Comparison of ENCODE assay signal across 9 cellular contexts in the genomic region with DNA sequence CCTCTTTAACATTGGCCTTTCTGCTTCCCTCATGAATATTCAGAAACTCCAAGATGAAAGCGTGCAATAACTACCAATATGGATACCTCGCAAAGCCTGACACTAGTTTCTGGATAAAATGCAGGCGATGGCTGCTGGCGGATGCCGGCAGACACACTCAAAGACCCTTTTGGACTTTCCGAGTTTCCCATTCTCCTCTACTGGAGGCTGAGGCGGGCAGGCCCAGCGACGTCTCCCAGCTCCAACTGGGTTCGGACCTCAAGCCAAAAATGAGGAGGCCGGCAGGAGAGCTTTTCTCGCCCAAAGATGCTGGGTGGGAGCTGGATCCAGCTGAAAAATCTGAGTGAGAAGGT. TPM values are rescaled to one million over a fixed set of nuclear protein-coding genes. Genes with fewer than 3 reads are reported as not detected.
A peak's percentile ranks its signal among the peaks of the same experiment; 100 is the strongest.
DNase-seq lines count a peak whose midpoint lies in the region; ATAC-seq and TF ChIP-seq lines count a peak whose summit lies in the region.
"Had no signal": no experiment of that assay in that cellular context is flagged by ENCODE, and none has a peak within 500 bp of the region (broad histone marks: within the 10 kb centered on the region; RNA-seq: fewer than 3 reads in every experiment).

No MANE protein-coding gene starts in this region.

- H4K20me1 ChIP-seq in MM.1S (ENCODE audit: insufficient read depth, low read length), result no peaks in the 10 kb centered on the region

- H3K27me3 Mint-ChIP-seq in endothelial cell (ENCODE audit: unreplicated experiment) (peaks cover 7% of the 10 kb centered on the region), neural crest cell (ENCODE audit: low read depth) (peaks cover 2% of the 10 kb centered on the region)

- CTCF ChIA-PET in AG04449 (lab: Yijun Ruan, JAX), result no interaction called here

- H3K79me2 ChIP-seq in MM.1S (ENCODE audit: low read length), result no peaks in the 10 kb centered on the region

- H3K4me3 Mint-ChIP-seq in endothelial cell (ENCODE audit: unreplicated experiment) (peak overlapping the region; percentile 91), neural crest cell (peak overlapping the region; percentile 92)

- H3K27ac Mint-ChIP-seq in endothelial cell (ENCODE audit: unreplicated experiment), result peak overlapping the region; percentile 15
- H3K27ac Mint-ChIP-seq in neural crest cell (ENCODE audit: unreplicated experiment), result peak overlapping the region; percentile 89

- no peaks in the 10 kb centered on the region for H3K36me3 ChIP-seq in MM.1S (replicated peaks; ENCODE audit: insufficient read depth, low read length)

- ATAC-seq in GM18511 (IDR thresholded peaks at IDR 0.05; ENCODE audit: unreplicated experiment) (no peak), GM21576 (IDR thresholded peaks at IDR 0.05; ENCODE audit: unreplicated experiment) (no peak)

- H3K4me1 Mint-ChIP-seq in endothelial cell (ENCODE audit: unreplicated experiment) (peaks cover 13% of the 10 kb centered on the region), neural crest cell (peaks cover 24% of the 10 kb centered on the region)

- no peaks in the 10 kb centered on the region for H3F3A ChIP-seq in MM.1S (ENCODE audit: insufficient read depth, low read length)

- peak overlapping the region; percentile 96 for H3K4me2 ChIP-seq in MM.1S (ENCODE audit: low read depth, low read length)

- H3K27ac ChIP-seq in MM.1S (ENCODE audit: low read length), result no peak overlapping the region

- H3K36me3 Mint-ChIP-seq in endothelial cell (ENCODE audit: low read depth, unreplicated experiment) (peaks cover 4% of the 10 kb centered on the region), neural crest cell (ENCODE audit: low read depth) (no peaks in the 10 kb centered on the region)

- DNase-seq in AG04449 (ENCODE audit: low read depth, low spot score) (no peak), MM.1S (no peak), endothelial cell (ENCODE audit: low spot score) (no peak), neural crest cell (ENCODE audit: low read depth, low spot score) (no peak), H4 (ENCODE audit: low spot score) (no peak)
- DNase-seq in activated effector memory CD4-positive, alpha-beta T cell treated with Interleukin-2 at 50 U/mL for 16 hours, result no peak
- DNase-seq: GDM1 had no signal

- no peaks in the 10 kb centered on the region for H3K9me3 Mint-ChIP-seq in endothelial cell (ENCODE audit: unreplicated experiment)
- H3K9me3 Mint-ChIP-seq in neural crest cell, result no peaks in the 10 kb centered on the region

- peaks cover 15% of the 10 kb centered on the region for H3K27me3 ChIP-seq in MM.1S (replicated peaks; ENCODE audit: insufficient read depth, low read length)

- no peaks in the 10 kb centered on the region for H3K9me2 ChIP-seq in MM.1S (replicated peaks; ENCODE audit: insufficient read depth, low read length)

- H2AFZ ChIP-seq in MM.1S (ENCODE audit: low read length), result peak overlapping the region; percentile 21; the same call in 1 of the 2 replicates

- TF ChIP-seq CTCF in AG04449 (IDR thresholded peaks at IDR 0.05; ENCODE audit: insufficient read depth, low read length, missing control alignments), result no peak
- TF ChIP-seq CTCF in MM.1S (IDR thresholded peaks at IDR 0.05; ENCODE audit: low read length), result no peak
- TF ChIP-seq CTCF in endothelial cell (IDR thresholded peaks at IDR 0.05; ENCODE audit: unreplicated experiment), result no peak
- no peak for TF ChIP-seq CTCF in neural crest cell (conservative IDR thresholded peaks at IDR 0.05)

- peak overlapping the region; percentile 73 for H3K4me3 ChIP-seq in AG04449 (ENCODE audit: low read depth, low read length)
- H3K4me3 ChIP-seq in MM.1S (ENCODE audit: low read length), result peak overlapping the region; percentile 39

- POLR2A ChIA-PET in AG04449 (lab: Yijun Ruan, JAX), result no interaction called here

- H3K4me1 ChIP-seq in MM.1S (ENCODE audit: low read length), result no peaks in the 10 kb centered on the region

- H3K9me3 ChIP-seq in MM.1S (replicated peaks; ENCODE audit: insufficient read depth, low read length), result no peaks in the 10 kb centered on the region

- no peak overlapping the region for H3K9ac ChIP-seq in MM.1S (ENCODE audit: low read length)

RNA-seq across cellular contexts. Expression of a gene that starts 0.4 kb away (rescaled TPM):
- 56.0 TPM for total RNA-seq in endothelial cell (ENCODE audit: unreplicated experiment)
- total RNA-seq in neural crest cell, result 127 and 136 TPM in 2 replicates
- 1.8 and 2.9 TPM in 2 replicates for total RNA-seq in H4 (2014; rRNA removed; shearing (Covaris generic))

Comparison
In these comparisons a context has a peak if more than half of its experiments do, and no peak if none do; other contexts are left out.
1. RNA of a gene that starts 0.4 kb away (total RNA-seq): 127 to 136 TPM in neural crest cell and 56.0 TPM in endothelial cell (single experiment); 1.8 to 2.9 TPM in H4; every median in the first group is over 10 times any median in the second.